Comparison of ENCODE assay signal across 9 cellular contexts in genomic region chr12:103877934-103878510, GRCh38. TPM values are rescaled to one million over a fixed set of nuclear protein-coding genes. Genes with fewer than 3 reads are reported as not detected.
DNase-seq lines count a peak whose midpoint lies in the region; ATAC-seq, FAIRE-seq and TF ChIP-seq lines count a peak whose summit lies in the region.
"Had no signal": no experiment of that assay in that cellular context is flagged by ENCODE, and none has a peak within 500 bp of the region (broad histone marks: within the 10 kb centered on the region; RNA-seq: fewer than 3 reads in every experiment).

No MANE protein-coding gene starts in this region.

- H3K4me3 Mint-ChIP-seq in HFFc6, result peak overlapping the region; percentile 33; the same call in 1 of the 2 replicates
- no peak overlapping the region for H3K4me3 Mint-ChIP-seq in chondrocyte (ENCODE audit: unreplicated experiment)
- H3K4me3 Mint-ChIP-seq: activated naive CD4-positive, alpha-beta T cell treated with anti-CD3 and anti-CD28 coated beads, Interleukin-2, amount 50 U/mL, for 24 hours had no signal

- ATAC-seq in left lung (peak; percentile 91), GM21786 (IDR thresholded peaks at IDR 0.05; ENCODE audit: unreplicated experiment) (no peak)

- H3K27me3 ChIP-seq in left lung, result no peaks in the 10 kb centered on the region

- H3K27ac Mint-ChIP-seq in HFFc6 (no peak overlapping the region), chondrocyte (ENCODE audit: unreplicated experiment) (no peak overlapping the region)
- H3K27ac Mint-ChIP-seq: activated naive CD4-positive, alpha-beta T cell treated with anti-CD3 and anti-CD28 coated beads, Interleukin-2, amount 50 U/mL, for 24 hours had no signal

- no peak for FAIRE-seq in D721Med (lab: Jason Lieb, UNC)

- TF ChIP-seq CTCF in D721Med (IDR thresholded peaks at IDR 0.05; ENCODE audit: insufficient read depth, missing control alignments) (peak; percentile 88), HFFc6 (IDR thresholded peaks at IDR 0.05) (peak; percentile 91), chondrocyte (IDR thresholded peaks at IDR 0.05) (peak; percentile 89), left lung (IDR thresholded peaks at IDR 0.05) (peak; percentile 45 to 56)

- no peaks in the 10 kb centered on the region for H3K9me3 ChIP-seq in left lung

- H3K36me3 ChIP-seq in left lung, result no peaks in the 10 kb centered on the region

- intact Hi-C loops in left lung (cut with DNase I), result loop anchor here in 1 of 2 donors (5.0 kb wide), 1 partner anchor 229 kb away; no protein-coding TSS in a partner anchor

- H3K36me3 Mint-ChIP-seq in HFFc6 (ENCODE audit: low read depth) (no peaks in the 10 kb centered on the region), chondrocyte (ENCODE audit: low read depth) (no peaks in the 10 kb centered on the region)
- H3K36me3 Mint-ChIP-seq: activated naive CD4-positive, alpha-beta T cell treated with anti-CD3 and anti-CD28 coated beads, Interleukin-2, amount 50 U/mL, for 24 hours had no signal

- H3K9me3 Mint-ChIP-seq in HFFc6, result no peaks in the 10 kb centered on the region
- H3K9me3 Mint-ChIP-seq in chondrocyte (ENCODE audit: low read depth), result no peaks in the 10 kb centered on the region
- H3K9me3 Mint-ChIP-seq: activated naive CD4-positive, alpha-beta T cell treated with anti-CD3 and anti-CD28 coated beads, Interleukin-2, amount 50 U/mL, for 24 hours had no signal

- H3K4me1 ChIP-seq in left lung, result no peaks in the 10 kb centered on the region

- no peak overlapping the region for H3K4me3 ChIP-seq in left lung

- H3K4me1 Mint-ChIP-seq in HFFc6 (ENCODE audit: low read depth) (peaks cover 26% of the 10 kb centered on the region), chondrocyte (ENCODE audit: low read depth) (peaks cover 5% of the 10 kb centered on the region)

- H3K27me3 Mint-ChIP-seq in HFFc6 (ENCODE audit: insufficient read depth) (peaks cover 4% of the 10 kb centered on the region; the same call in 1 of the 2 replicates), chondrocyte (ENCODE audit: low read depth) (no peaks in the 10 kb centered on the region)
- H3K27me3 Mint-ChIP-seq: activated naive CD4-positive, alpha-beta T cell treated with anti-CD3 and anti-CD28 coated beads, Interleukin-2, amount 50 U/mL, for 24 hours had no signal

- H3K27ac ChIP-seq in left lung, result no peak overlapping the region

- DNase-seq in D721Med (ENCODE audit: insufficient read length, low spot score) (peak; percentile 41), HFFc6 (peak; percentile 60), NCI-H2196 treated with DMSO at 0.1 percent for 48 hours (lab: John Stamatoyannopoulos, UW; ENCODE audit: unreplicated experiment) (peak; percentile 69), chondrocyte (ENCODE audit: low spot score) (no peak), left lung (no peak)
- DNase-seq in activated CD4-positive, CD25-positive, alpha-beta regulatory T cell (lab: John Stamatoyannopoulos, UW), result peak in 3 of 4 experiments; percentile 12 to 16 (median 14)
- peak; percentile 15 for DNase-seq in stimulated activated CD8-positive, alpha-beta memory T cell treated with anti-CD3 and anti-CD28 coated beads, Interleukin-12 subunit alpha, Interleukin-12 subunit beta, amount 100 ng/mL, for 4 hours (ENCODE audit: low read depth)

RNA-seq across cellular contexts. Expression of gene NT5DC3, which starts 37.0 kb away (rescaled TPM):
- total RNA-seq in HFFc6 (2021; fragmentation: NEBNext Ultra II Directional; extraction: Animal tissue kit (Norgen Biotek cat#: 25700)), result 10 to 100 TPM; 10.5 to 12.8 (median 11.3) TPM
- total RNA-seq in chondrocyte (24.0 to 26.2 TPM (median 25.3 TPM) in 3 replicates), left lung (1 to 10 TPM; 7.5 to 8.9 TPM)

RNA-seq across cellular contexts. Expression of gene HSP90B1, which starts 52.2 kb away (rescaled TPM):
- total RNA-seq in HFFc6 (2021; fragmentation: NEBNext Ultra II Directional; extraction: Animal tissue kit (Norgen Biotek cat#: 25700)), result 1,000 to 10,000 TPM; 1,001 to 1,318 (median 1,069) TPM
- total RNA-seq in chondrocyte (754 to 1,782 TPM (median 760 TPM) in 3 replicates), left lung (1,000 to 10,000 TPM in 1 of 2 donors, 100 to 1,000 TPM in 1; 751 to 1,097 TPM)

Comparison
In these comparisons a context has a peak if more than half of its experiments do, and no peak if none do; other contexts are left out.
1. DNase-seq: peak in D721Med (single experiment), HFFc6 (single experiment), NCI-H2196 treated with DMSO at 0.1 percent for 48 hours (single experiment), activated CD4-positive, CD25-positive, alpha-beta regulatory T cell (3 of 4) and stimulated activated CD8-positive, alpha-beta memory T cell treated with anti-CD3 and anti-CD28 coated beads, Interleukin-12 subunit alpha, Interleukin-12 subunit beta, amount 100 ng/mL, for 4 hours (single experiment); none in chondrocyte (single experiment) and left lung (0 of 2).
2. Peak in every context shown above with its lines, with median percentiles within 50 percentile points of each other: CTCF ChIP-seq.